ENCODE assay signal across 8 cellular contexts in genomic region chrX:131746491-131746968, GRCh38.
DNase-seq lines count a peak whose midpoint lies in the region; ATAC-seq and TF ChIP-seq lines count a peak whose summit lies in the region.

No MANE protein-coding gene starts in this region.

- POLR2A ChIA-PET in CD4-positive, alpha-beta memory T cell (lab: Charles Lee; ENCODE audit: partially characterized antibody): no interaction called here

- no peak overlapping the region for H3K27ac ChIP-seq in CD4-positive, alpha-beta memory T cell (ENCODE audit: low read depth, low read length)
- peak overlapping the region; percentile 86 to 88 for H3K27ac ChIP-seq in breast epithelium
- H3K27ac ChIP-seq in rectal smooth muscle tissue (ENCODE audit: low read depth, low read length): peak overlapping the region; percentile 83

- H3K9ac ChIP-seq in rectal smooth muscle tissue (ENCODE audit: low read length): peak overlapping the region; percentile 16

- ATAC-seq in GM21576 (IDR thresholded peaks at IDR 0.05; ENCODE audit: unreplicated experiment) (peak; percentile 46), GM18520 (IDR thresholded peaks at IDR 0.05; ENCODE audit: unreplicated experiment) (no peak)

- no peaks in the 10 kb centered on the region for H3K36me3 ChIP-seq in CD4-positive, alpha-beta memory T cell (ENCODE audit: insufficient read depth, low read length)
- H3K36me3 ChIP-seq in breast epithelium (no peaks in the 10 kb centered on the region), rectal smooth muscle tissue (ENCODE audit: control insufficient read depth, insufficient read depth, low read length) (no peaks in the 10 kb centered on the region)

- DNase-seq in CD4-positive, alpha-beta memory T cell: peak in 4 of 5 donors; percentile 84 to 85 (median 85)
- DNase-seq in NCI-H2227 treated with DMSO at 0.1 percent for 48 hours (lab: John Stamatoyannopoulos, UW) (peak; percentile 89), breast epithelium (ENCODE audit: low spot score in 2 of 2) (peak in 1 of 2 donors; percentile 85), chondrocyte (ENCODE audit: low spot score) (no peak), islet precursor cell (no peak)

- intact Hi-C loops in CD4-positive, alpha-beta memory T cell (cut with micrococcal nuclease): no loop called here
- intact Hi-C loops in breast epithelium (cut with DNase I; ENCODE audit: low total_unique reads): no loop called here

- H3K4me3 ChIP-seq in CD4-positive, alpha-beta memory T cell (ENCODE audit: low read length in 2 of 2): no peak overlapping the region
- H3K4me3 ChIP-seq in breast epithelium (peak overlapping the region in 2 of 3 donors; percentile 54 to 71), rectal smooth muscle tissue (ENCODE audit: low read length) (peak overlapping the region; percentile 63)

- H3K27me3 Mint-ChIP-seq in CD4-positive, alpha-beta memory T cell: no peaks in the 10 kb centered on the region
- H3K27me3 Mint-ChIP-seq in chondrocyte (ENCODE audit: low read depth): no peaks in the 10 kb centered on the region

- H3K4me1 ChIP-seq in CD4-positive, alpha-beta memory T cell (ENCODE audit: insufficient read depth, low read length): no peaks in the 10 kb centered on the region
- H3K4me1 ChIP-seq in breast epithelium (no peaks in the 10 kb centered on the region), rectal smooth muscle tissue (ENCODE audit: control insufficient read depth, insufficient read depth, low read length) (peaks cover 2% of the 10 kb centered on the region)

- no peaks in the 10 kb centered on the region for H3K9me3 ChIP-seq in CD4-positive, alpha-beta memory T cell (ENCODE audit: control insufficient read depth in 1 of 2, low read length in 2 of 2)
- H3K9me3 ChIP-seq in breast epithelium: no peaks in the 10 kb centered on the region

- H3K4me3 Mint-ChIP-seq in CD4-positive, alpha-beta memory T cell: peak overlapping the region in 6 of 8 donors; percentile 95 to 98 (median 96)
- no peak overlapping the region for H3K4me3 Mint-ChIP-seq in chondrocyte (ENCODE audit: unreplicated experiment)

- peaks cover 0 to 10% (median 2%) of the 10 kb centered on the region in 4 donors for H3K4me1 Mint-ChIP-seq in CD4-positive, alpha-beta memory T cell
- H3K4me1 Mint-ChIP-seq in chondrocyte (ENCODE audit: low read depth): no peaks in the 10 kb centered on the region

- no peak for TF ChIP-seq POLR2A in breast epithelium (IDR thresholded peaks at IDR 0.05)

- H3K36me3 Mint-ChIP-seq in CD4-positive, alpha-beta memory T cell: peaks cover 0 to 3% of the 10 kb centered on the region in 2 donors
- peaks cover 5% of the 10 kb centered on the region for H3K36me3 Mint-ChIP-seq in chondrocyte (ENCODE audit: low read depth)

- H3K27ac Mint-ChIP-seq in CD4-positive, alpha-beta memory T cell: peak overlapping the region in 5 of 7 donors; percentile 88 to 93 (median 92)
- no peak overlapping the region for H3K27ac Mint-ChIP-seq in chondrocyte (ENCODE audit: unreplicated experiment)

- H3K9me3 Mint-ChIP-seq in CD4-positive, alpha-beta memory T cell: no peaks in the 10 kb centered on the region
- peaks cover 10% of the 10 kb centered on the region for H3K9me3 Mint-ChIP-seq in chondrocyte (ENCODE audit: low read depth)

- TF ChIP-seq CTCF in breast epithelium (IDR thresholded peaks at IDR 0.05) (peak in 2 of 3 donors; percentile 24 to 74), chondrocyte (IDR thresholded peaks at IDR 0.05) (no peak)

- H3K27me3 ChIP-seq in CD4-positive, alpha-beta memory T cell (ENCODE audit: insufficient read depth, low read length): no peaks in the 10 kb centered on the region
- H3K27me3 ChIP-seq in breast epithelium (no peaks in the 10 kb centered on the region), rectal smooth muscle tissue (ENCODE audit: control insufficient read depth, insufficient read depth, low read length) (no peaks in the 10 kb centered on the region)

- CTCF ChIA-PET in CD4-positive, alpha-beta memory T cell (lab: Charles Lee; ENCODE audit: partially characterized antibody): no interaction called here

Comparison
In these comparisons a context has a peak if more than half of its experiments do, and no peak if none do; other contexts are left out.
1. DNase-seq: peak in CD4-positive, alpha-beta memory T cell (4 of 5) and NCI-H2227 treated with DMSO at 0.1 percent for 48 hours (single experiment); none in chondrocyte (single experiment) and islet precursor cell (single experiment).
2. H3K4me3 ChIP-seq: peak in breast epithelium (2 of 3) and rectal smooth muscle tissue (single experiment); none in CD4-positive, alpha-beta memory T cell (0 of 2).